Comparison of ENCODE assay signal across 13 cellular contexts in the genomic region with DNA sequence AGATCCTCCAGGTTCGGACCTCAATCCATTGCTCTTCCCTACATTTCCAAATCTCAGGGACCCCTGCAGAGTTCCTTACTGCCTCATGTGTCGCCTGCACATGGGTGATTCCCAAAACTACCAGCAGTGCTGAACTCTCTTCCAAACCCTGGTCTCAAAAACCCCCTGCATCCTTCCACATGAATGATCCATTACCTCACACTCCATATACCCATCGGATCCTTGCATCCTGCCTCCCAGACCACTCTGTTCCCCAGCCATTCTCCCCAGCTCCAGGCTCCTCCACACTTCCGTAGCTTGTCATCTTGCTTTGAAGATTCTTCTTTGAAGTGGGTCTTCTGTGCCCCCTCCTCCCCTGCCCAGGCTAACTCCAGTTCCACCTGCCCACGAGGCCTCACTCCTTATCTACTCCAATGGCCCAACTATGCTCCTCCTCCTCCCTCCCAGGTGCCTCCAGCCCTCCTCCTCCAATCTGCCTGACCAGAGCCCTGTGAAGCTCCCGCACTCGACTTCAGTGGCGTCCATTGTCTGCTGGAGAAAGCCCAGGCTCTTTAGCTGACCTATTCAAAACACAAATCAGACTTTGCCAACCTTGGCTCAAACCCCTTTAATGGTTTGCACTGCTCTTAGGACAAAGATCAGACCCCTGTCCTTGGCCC. TPM values are rescaled to one million over a fixed set of nuclear protein-coding genes. Genes with fewer than 3 reads are reported as not detected.
DNase-seq lines count a peak whose midpoint lies in the region; ATAC-seq and TF ChIP-seq lines count a peak whose summit lies in the region.
"Had no signal": no experiment of that assay in that cellular context is flagged by ENCODE, and none has a peak within 500 bp of the region (broad histone marks: within the 10 kb centered on the region; RNA-seq: fewer than 3 reads in every experiment).

No MANE protein-coding gene starts in this region.

- H3K27ac Mint-ChIP-seq in T-helper 17 cell (peak overlapping the region; percentile 39), nephron progenitor cell (peak overlapping the region; percentile 13)

- H3K9me3 ChIP-seq in T-helper 17 cell (ENCODE audit: control insufficient read depth, low read length, poor library complexity, severe bottlenecking) (no peaks in the 10 kb centered on the region), thyroid gland (no peaks in the 10 kb centered on the region), A673 (ENCODE audit: low read depth, low read length, poor library complexity, severe bottlenecking) (no peaks in the 10 kb centered on the region), upper lobe of left lung (no peaks in the 10 kb centered on the region)
- H3K9me3 ChIP-seq: SK-N-SH had no signal

- POLR2A ChIA-PET in A673 (lab: Charles Lee; ENCODE audit: low non-redundant PET) = no interaction called here

- H3K4me1 ChIP-seq in thyroid gland = peaks cover 34 to 50% of the 10 kb centered on the region in 2 donors
- H3K4me1 ChIP-seq in A673 (ENCODE audit: insufficient read depth, low read length, poor library complexity, severe bottlenecking) = peaks cover 30% of the 10 kb centered on the region
- peaks cover 19 to 27% (median 23%) of the 10 kb centered on the region in 4 donors for H3K4me1 ChIP-seq in upper lobe of left lung

- CTCF ChIA-PET in A673 (lab: Charles Lee) = interaction anchor here (1.1 kb wide), 1 partner anchor 22 kb away, joined by 3 read pairs; no protein-coding TSS in a partner anchor

- BruUV-seq in A673 (replicated peaks; lab: Mats Ljungman, UMichigan) = no TSS peak

- no peak for TF ChIP-seq CTCF in nephron progenitor cell (IDR thresholded peaks at IDR 0.05)
- TF ChIP-seq CTCF in thyroid gland (IDR thresholded peaks at IDR 0.05) = no peak
- no peak for TF ChIP-seq CTCF in A673 (conservative IDR thresholded peaks at IDR 0.05; ENCODE audit: low read depth, low read length)
- TF ChIP-seq CTCF in upper lobe of left lung (IDR thresholded peaks at IDR 0.05) = no peak

- H3K36me3 ChIP-seq in thyroid gland (peaks cover 34 to 35% of the 10 kb centered on the region in 2 donors), A673 (ENCODE audit: insufficient read depth, low read length, poor library complexity, severe bottlenecking) (no peaks in the 10 kb centered on the region), upper lobe of left lung (peaks cover 0 to 38% (median 20%) of the 10 kb centered on the region in 4 donors)

- H3K4me3 ChIP-seq in thyroid gland (replicated peaks in 1 of 3) (no peak overlapping the region), A673 (ENCODE audit: low read depth, low read length, poor library complexity, severe bottlenecking) (no peak overlapping the region), upper lobe of left lung (no peak overlapping the region)

- H3K27ac ChIP-seq in cingulate gyrus (ENCODE audit: low read depth, low read length) (peak overlapping the region; percentile 25), thyroid gland (peak overlapping the region in 2 of 3 donors; percentile 71 to 78), A673 (ENCODE audit: low read depth, low read length, poor library complexity, severe bottlenecking) (no peak overlapping the region), upper lobe of left lung (no peak overlapping the region)

- H3K4me3 Mint-ChIP-seq in T-helper 17 cell = no peak overlapping the region
- no peak overlapping the region for H3K4me3 Mint-ChIP-seq in nephron progenitor cell

- TF ChIP-seq POLR2A in thyroid gland (IDR thresholded peaks at IDR 0.05) = no peak
- no peak for TF ChIP-seq POLR2A in upper lobe of left lung (IDR thresholded peaks at IDR 0.05)

- TF ChIP-seq EP300 in upper lobe of left lung (IDR thresholded peaks at IDR 0.05) = no peak

- H3K27me3 ChIP-seq in thyroid gland (no peaks in the 10 kb centered on the region), A673 (replicated peaks; ENCODE audit: insufficient read depth, low read depth, low read length, poor library complexity) (no peaks in the 10 kb centered on the region), upper lobe of left lung (no peaks in the 10 kb centered on the region)

- H3K36me3 Mint-ChIP-seq in T-helper 17 cell (ENCODE audit: low read depth) = no peaks in the 10 kb centered on the region
- H3K36me3 Mint-ChIP-seq in nephron progenitor cell (ENCODE audit: low read depth) = peaks cover 15% of the 10 kb centered on the region

- intact Hi-C loops in thyroid gland (cut with DNase I) (loop anchor here (5.0 kb wide), 1 partner anchor 32 kb away; no protein-coding TSS in a partner anchor), A673 (cut with micrococcal nuclease; ENCODE audit: unreplicated experiment) (loop anchor here (5.0 kb wide), 1 partner anchor 32 kb away; no protein-coding TSS in a partner anchor)

- no peaks in the 10 kb centered on the region for H3K9me3 Mint-ChIP-seq in nephron progenitor cell

- no peak for ATAC-seq in T-helper 17 cell
- ATAC-seq in upper lobe of left lung (ENCODE audit: low FRiP score in 2 of 2) = no peak
- ATAC-seq in GM19351 (IDR thresholded peaks at IDR 0.05; ENCODE audit: unreplicated experiment) = no peak

- H3K4me1 Mint-ChIP-seq in T-helper 17 cell = peaks cover 19% of the 10 kb centered on the region
- H3K4me1 Mint-ChIP-seq in nephron progenitor cell = peaks cover 70% of the 10 kb centered on the region

- WGBS in thyroid gland, 2 donors = 62 to 66% methylated on average over 8 of the region's 8 CpGs
- WGBS in upper lobe of left lung, 2 donors = 74 to 81% methylated on average over 8 of the region's 8 CpGs

- DNase-seq in T-helper 17 cell (no peak), nephron progenitor cell (no peak), thyroid gland (peak; percentile 74 to 76), A673 (ENCODE audit: low spot score) (no peak), upper lobe of left lung (no peak)
- DNase-seq: AML-193, DMS 273 treated with DMSO at 0.1 percent for 48 hours, DND-41, GOT3, SHP77 treated with DMSO at 0.1 percent for 48 hours, SK-N-SH had no signal

- H3K27me3 Mint-ChIP-seq in T-helper 17 cell = peaks cover 11% of the 10 kb centered on the region
- no peaks in the 10 kb centered on the region for H3K27me3 Mint-ChIP-seq in nephron progenitor cell (ENCODE audit: low read depth, poor library complexity)

RNA-seq across cellular contexts. Expression of gene RAPGEF3, which starts 13.8 kb away (rescaled TPM):
- total RNA-seq in T-helper 17 cell (under 1 TPM; 0.27 to 0.55 TPM), thyroid gland (100 to 1,000 TPM in 2 of 4 donors, 10 to 100 TPM in 2; 87.3 to 178 (median 125) TPM), A673 (2021) (4.3 and 5.7 TPM in 2 replicates), upper lobe of left lung (10 to 100 TPM; 19.0 to 94.0 (median 52.1) TPM)

RNA-seq across cellular contexts. Expression of gene ENDOU, which starts 19.6 kb away (rescaled TPM):
- under 1 TPM in 1 of 2 donors, not detected in 1; 0.12 TPM for total RNA-seq in T-helper 17 cell
- 1 to 10 TPM in 3 of 4 donors, under 1 TPM in 1; 0.11 to 1.9 (median 1.2) TPM for total RNA-seq in thyroid gland
- total RNA-seq in A673 (2021) = 0.35 and 0.58 TPM in 2 replicates
- total RNA-seq in upper lobe of left lung = 1 to 10 TPM in 2 of 6 donors, under 1 TPM in 2, not detected in 2; 0.14 to 2.1 (median 0.83) TPM

RNA-seq across cellular contexts. Expression of gene SLC48A1, which starts 28.1 kb away (rescaled TPM):
- total RNA-seq in T-helper 17 cell (1 to 10 TPM; 5.9 to 6.9 TPM), thyroid gland (100 to 1,000 TPM in 3 of 4 donors, 10 to 100 TPM in 1; 59.3 to 276 (median 187) TPM), A673 (2021) (39.3 and 39.8 TPM in 2 replicates), upper lobe of left lung (10 to 100 TPM; 26.5 to 36.5 (median 33.9) TPM)

RNA-seq across cellular contexts. Expression of gene RPAP3, which starts 39.1 kb away (rescaled TPM):
- total RNA-seq in T-helper 17 cell (10 to 100 TPM; 22.7 to 23.5 TPM), thyroid gland (10 to 100 TPM; 17.9 to 24.9 (median 21.4) TPM), A673 (2021) (70.5 and 81.1 TPM in 2 replicates), upper lobe of left lung (10 to 100 TPM in 5 of 6 donors, 1 to 10 TPM in 1; 6.5 to 28.0 (median 16.4) TPM)

Comparison
In these comparisons a context has a peak if more than half of its experiments do, and no peak if none do; other contexts are left out.
1. DNase-seq: peak in thyroid gland (2 of 2); none in T-helper 17 cell (0 of 3), nephron progenitor cell (single experiment), A673 (single experiment) and upper lobe of left lung (0 of 2).
2. H3K27ac ChIP-seq: peak in cingulate gyrus (single experiment) and thyroid gland (2 of 3); none in A673 (single experiment) and upper lobe of left lung (0 of 4).